ENCODE assay signal across 8 cellular contexts in the genomic region with DNA sequence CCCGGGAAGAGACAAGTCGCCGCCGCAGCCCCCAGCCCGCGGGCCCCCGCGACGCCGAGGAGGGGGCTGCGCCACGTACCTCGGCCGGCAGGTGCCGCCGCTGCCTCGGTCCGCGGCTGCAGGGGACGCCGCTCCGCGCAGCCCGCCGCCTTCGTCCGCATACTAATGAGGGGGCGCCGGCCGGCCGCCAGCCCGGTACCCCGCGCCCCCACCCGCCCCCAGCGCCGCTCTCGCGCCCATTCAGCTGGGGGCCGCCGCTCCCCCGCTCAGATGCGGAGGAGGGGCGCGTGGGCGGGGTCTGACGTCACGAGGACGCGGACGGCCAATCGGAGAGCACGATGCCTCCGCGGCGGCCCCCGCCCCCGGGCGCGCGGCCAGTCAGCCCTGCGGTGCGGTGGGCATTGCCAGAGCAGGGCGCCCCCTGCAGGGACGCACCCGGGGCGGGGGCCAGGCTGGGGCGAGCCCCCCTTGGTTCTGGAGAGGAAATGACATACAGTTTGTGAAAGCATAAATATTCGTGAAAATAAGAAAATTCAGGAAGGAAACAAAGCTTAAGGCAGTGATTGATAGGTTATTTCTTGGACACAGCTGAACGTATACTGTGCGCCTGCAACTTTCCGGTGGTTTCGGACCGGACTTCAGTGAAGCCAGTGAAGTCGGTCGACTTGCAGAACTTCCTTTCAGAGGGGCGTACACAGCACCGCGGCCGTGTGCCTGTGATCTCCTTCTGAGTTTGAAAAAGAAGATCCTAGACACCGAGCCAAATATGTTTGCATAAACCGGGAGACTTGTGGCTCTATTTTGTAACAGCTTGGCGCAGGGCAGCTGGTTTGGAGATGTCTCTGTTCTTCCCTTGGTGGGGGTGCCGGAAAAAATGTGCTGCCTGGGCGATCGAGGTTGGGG. TPM values are rescaled to one million over a fixed set of nuclear protein-coding genes. Genes with fewer than 3 reads are reported as not detected.
DNase-seq lines count a peak whose midpoint lies in the region; TF ChIP-seq lines count a peak whose summit lies in the region.

ST3GAL5 (minus strand) TSS at position 246 of the 903 bp plus-strand sequence; CDS start at position 161, 85 bp downstream.

- TF ChIP-seq POLR2A in NB4 (IDR thresholded peaks at IDR 0.05; ENCODE audit: extremely low read depth, insufficient read length) = no peak

- H3K27ac ChIP-seq in cardiac muscle cell = peak within 1 kb of the TSS; percentile 1

- H3K4me1 ChIP-seq in cardiac muscle cell (ENCODE audit: low read depth) = peaks cover 6% of the 10 kb centered on the region

- H3K9me3 Mint-ChIP-seq in HFFc6 (no peaks in the 10 kb centered on the region), type B pancreatic cell (no peaks in the 10 kb centered on the region)

- H3K36me3 Mint-ChIP-seq in HFFc6 (ENCODE audit: low read depth) (no peaks in the 10 kb centered on the region), type B pancreatic cell (no peaks in the 10 kb centered on the region)

- H3K4me3 ChIP-seq in NB4 (ENCODE audit: low read depth, low read length) = peak within 1 kb of the TSS; percentile 78
- peak within 1 kb of the TSS; percentile 90 for H3K4me3 ChIP-seq in cardiac muscle cell

- H3K27ac Mint-ChIP-seq in HFFc6 (peak within 1 kb of the TSS; percentile 82), type B pancreatic cell (peak within 1 kb of the TSS; percentile 91)

- H3K9me3 ChIP-seq in cardiac muscle cell (ENCODE audit: low read depth) = no peaks in the 10 kb centered on the region

- H3K27me3 ChIP-seq in cardiac muscle cell = no peaks in the 10 kb centered on the region

- peaks cover 71% of the 10 kb centered on the region for H3K4me1 Mint-ChIP-seq in HFFc6 (ENCODE audit: low read depth)
- H3K4me1 Mint-ChIP-seq in type B pancreatic cell (ENCODE audit: unreplicated experiment) = peaks cover 45% of the 10 kb centered on the region

- TF ChIP-seq CTCF in GM10266 (IDR thresholded peaks at IDR 0.05; ENCODE audit: control insufficient read depth, insufficient read depth, low read depth, missing control alignments) (peak; percentile 89), HFFc6 (IDR thresholded peaks at IDR 0.05) (peak; percentile 93), NB4 (IDR thresholded peaks at IDR 0.05; ENCODE audit: low read depth, low read length) (peak; percentile 79), cardiac muscle cell (IDR thresholded peaks at IDR 0.05; ENCODE audit: low read depth, low read length) (peak; percentile 61), type B pancreatic cell (conservative IDR thresholded peaks at IDR 0.05) (peak; percentile 83)

- H3K36me3 ChIP-seq in cardiac muscle cell = no peaks in the 10 kb centered on the region

- H3K4me3 Mint-ChIP-seq in HFFc6 (peak within 1 kb of the TSS; percentile 92), type B pancreatic cell (peak within 1 kb of the TSS; percentile 97)

- DNase-seq in GM10266 (ENCODE audit: extremely low spot score) (peak; percentile 93), HFFc6 (peak; percentile 65), NB4 (ENCODE audit: low read depth) (peak; percentile 89), SW 1271 (lab: John Stamatoyannopoulos, UW) (peak; percentile 38 to 82), cardiac muscle cell (ENCODE audit: low read depth in 1 of 2, low spot score in 1 of 2) (peak; percentile 90 to 91), pons (ENCODE audit: low spot score) (peak; percentile 94), type B pancreatic cell (ENCODE audit: extremely low spot score, unreplicated experiment) (peak; percentile 93)
- DNase-seq in activated naive CD8-positive, alpha-beta T cell treated with anti-CD3 and anti-CD28 coated beads, Interleukin-2, amount 50 U/mL, for 16 hours (ENCODE audit: low read depth, low spot score) = peak; percentile 86

- no peaks in the 10 kb centered on the region; the same call in 1 of the 2 replicates for H3K27me3 Mint-ChIP-seq in HFFc6 (ENCODE audit: insufficient read depth)
- H3K27me3 Mint-ChIP-seq in type B pancreatic cell = no peaks in the 10 kb centered on the region

RNA-seq across cellular contexts. Expression of gene ST3GAL5, which starts in this region (rescaled TPM):
- 10 to 100 TPM; 12.7 to 17.4 (median 15.2) TPM for total RNA-seq in HFFc6 (2021; fragmentation: NEBNext Ultra II Directional; extraction: Animal tissue kit (Norgen Biotek cat#: 25700))
- total RNA-seq in cardiac muscle cell = 8.1 and 12.5 TPM in 2 replicates
- 5.7 and 11.9 TPM in 2 replicates for polyA plus RNA-seq in cardiac muscle cell
- 12.9 and 16.7 TPM in 2 replicates for total RNA-seq in type B pancreatic cell (ENCODE audit: low replicate concordance)

Comparison
In these comparisons a context has a peak if more than half of its experiments do, and no peak if none do; other contexts are left out.
1. Peak in every context shown above with its lines: DNase-seq, H3K4me3 ChIP-seq and H3K27ac ChIP-seq.